21 cellular contexts compared by ENCODE assay signal in genomic region chr4:54581807-54582206, GRCh38.
"Had no signal": no experiment of that assay in that cellular context is flagged by ENCODE, and none has a peak within 500 bp of the region (broad histone marks: within the 10 kb centered on the region; RNA-seq: fewer than 3 reads in every experiment).

No MANE protein-coding gene starts in this region.

- ATAC-seq: activated CD4-positive, alpha-beta T cell treated with anti-CD3 and anti-CD28 coated beads for 36 hours; K562 had no signal

- H3K27me3 ChIP-seq: adrenal gland, Peyer's patch had no signal

- H3K4me3 ChIP-seq: adrenal gland, K562, Peyer's patch, SJCRH30 had no signal

- DNase-seq: activated CD4-positive, alpha-beta memory T cell treated with anti-CD3 and anti-CD28 coated beads, Interleukin-2, amount 10 ng/mL, durations not matched to agents 7 days and 5 days; activated CD4-positive, alpha-beta T cell treated with anti-CD3 and anti-CD28 coated beads for 36 hours; activated CD4-positive, alpha-beta T cell treated with anti-CD3 and anti-CD28 coated beads, Interleukin-2, amount 50 U/mL, for 1 hour; activated naive CD4-positive, alpha-beta T cell treated with anti-CD3 and anti-CD28 coated beads, Interleukin-2, amount 50 U/mL, for 16 hours; activated naive CD8-positive, alpha-beta T cell treated with anti-CD3 and anti-CD28 coated beads, Interleukin-2, amount 10 ng/mL, durations not matched to agents 7 days and 5 days; activated T-cell treated with anti-CD3 and anti-CD28 coated beads for 4 hours; adrenal gland; anterior cingulate cortex; cerebellar nuclear complex; Karpas-422; MM.1S; NCI-H226; Peyer's patch; Right ventricle myocardium superior; SK-N-SH; T-helper 1 cell; WERI-Rb-1 had no signal

- H3K9ac ChIP-seq: SK-N-SH had no signal

- H3K36me3 ChIP-seq: adrenal gland, Peyer's patch, SJCRH30, WERI-Rb-1 had no signal

- H3K9me3 ChIP-seq: adrenal gland, Peyer's patch, SJCRH30, SK-N-SH had no signal

- H3K4me2 ChIP-seq: SK-N-SH had no signal

- H3K4me1 ChIP-seq: adrenal gland, SJCRH30 had no signal

- H3K27ac ChIP-seq: adrenal gland, Peyer's patch, RWPE1, SJCRH30, WERI-Rb-1 had no signal

- FAIRE-seq: colon, K562 had no signal
